ENCODE assay signal across 12 cellular contexts in the genomic region with DNA sequence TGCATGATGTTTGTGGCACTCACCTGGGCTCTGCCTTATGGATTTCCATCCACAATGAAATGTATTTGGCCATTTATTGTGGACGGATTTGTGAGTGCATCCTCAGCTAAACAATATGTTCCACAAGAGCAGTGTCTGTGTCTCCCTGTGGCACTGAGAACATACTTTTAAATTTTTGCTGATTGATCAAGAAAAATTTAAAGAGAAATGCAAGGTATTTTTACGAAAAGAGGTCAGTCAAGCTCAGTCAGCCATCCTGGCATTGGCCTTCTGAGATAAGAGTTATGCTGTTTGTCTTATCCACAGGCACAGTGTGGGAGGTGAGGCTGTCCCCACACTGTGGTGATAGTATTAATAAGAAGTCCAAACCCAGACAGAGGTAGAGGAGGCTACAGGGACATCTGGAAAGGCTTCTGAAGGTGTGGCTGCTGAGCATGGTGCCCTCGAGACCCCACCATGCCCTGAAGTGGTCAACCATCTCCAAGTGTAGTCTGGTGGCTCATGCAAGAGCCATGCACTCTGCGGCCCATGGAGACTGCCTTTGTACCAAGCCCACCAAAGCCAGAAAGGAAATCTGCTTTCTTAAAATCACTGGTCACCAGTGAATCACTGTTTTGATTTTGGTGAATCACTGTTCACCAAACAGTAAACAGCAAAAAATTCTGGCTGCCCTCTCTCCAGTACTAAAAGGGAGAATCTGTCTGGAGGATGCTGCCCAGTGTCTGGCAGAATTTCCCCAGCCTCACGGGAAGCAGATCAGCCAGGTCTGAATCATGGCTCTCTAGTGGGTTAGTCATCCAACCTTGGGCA. TPM values are rescaled to one million over a fixed set of nuclear protein-coding genes. Genes with fewer than 3 reads are reported as not detected.
DNase-seq lines count a peak whose midpoint lies in the region; ATAC-seq and TF ChIP-seq lines count a peak whose summit lies in the region.
"Had no signal": no experiment of that assay in that cellular context is flagged by ENCODE, and none has a peak within 500 bp of the region (broad histone marks: within the 10 kb centered on the region; RNA-seq: fewer than 3 reads in every experiment).

No MANE protein-coding gene starts in this region.

- TF ChIP-seq CTCF in AG04449 (IDR thresholded peaks at IDR 0.05; ENCODE audit: insufficient read depth, low read length, missing control alignments) (no peak), IMR-90 (conservative IDR thresholded peaks at IDR 0.05; ENCODE audit: low read depth, low read length) (no peak), cardiac fibroblast (IDR thresholded peaks at IDR 0.05; ENCODE audit: low read depth, low read length) (no peak)

- peak overlapping the region; percentile 55 for H2BK5ac ChIP-seq in IMR-90 (ENCODE audit: low read depth, low read length, poor library complexity, severe bottlenecking)
- no peak overlapping the region for H2BK5ac ChIP-seq in mesenchymal stem cell (ENCODE audit: low read depth, low read length, poor library complexity, severe bottlenecking)

- H3K9me3 ChIP-seq in IMR-90 (ENCODE audit: control insufficient read depth, insufficient read depth, low read length): no peaks in the 10 kb centered on the region
- H3K9me3 ChIP-seq in mesenchymal stem cell (ENCODE audit: control insufficient read depth, low read length): no peaks in the 10 kb centered on the region

- H3K23ac ChIP-seq in IMR-90 (ENCODE audit: low read depth, low read length): no peak overlapping the region
- no peak overlapping the region for H3K23ac ChIP-seq in mesenchymal stem cell (ENCODE audit: low read length in 2 of 2)

- H3K18ac ChIP-seq in IMR-90 (ENCODE audit: low read depth, low read length): peak overlapping the region; percentile 39; the same call in 1 of the 2 replicates
- no peak overlapping the region for H3K18ac ChIP-seq in mesenchymal stem cell (ENCODE audit: low read depth in 1 of 2, low read length in 2 of 2)

- no peaks in the 10 kb centered on the region for H4K20me1 ChIP-seq in IMR-90 (ENCODE audit: insufficient read depth, low read length)

- H4K91ac ChIP-seq in IMR-90 (ENCODE audit: insufficient read depth, low read depth, low read length): no peak overlapping the region; the same call in 1 of the 2 replicates
- H4K91ac ChIP-seq in mesenchymal stem cell (ENCODE audit: low read length): no peak overlapping the region

- CTCF ChIA-PET in AG04449 (lab: Yijun Ruan, JAX): interaction anchor here (1.4 kb wide), 2 partner anchors 124 to 125 kb away, joined by 3 to 5 read pairs; no protein-coding TSS in a partner anchor
- CTCF ChIA-PET in IMR-90 (lab: Yijun Ruan, JAX): interaction anchor here (0.9 kb wide), 1 partner anchor 150 kb away, joined by 3 read pairs; no protein-coding TSS in a partner anchor

- no peak overlapping the region for H2BK15ac ChIP-seq in IMR-90 (ENCODE audit: low read depth, low read length)
- H2BK15ac ChIP-seq in mesenchymal stem cell (ENCODE audit: low read depth, poor library complexity, severe bottlenecking): no peak overlapping the region

- no peaks in the 10 kb centered on the region; a peak in 1 of 4 replicates for H3K79me1 ChIP-seq in IMR-90 (ENCODE audit: low read depth in 1 of 2, low read length in 2 of 2)
- H3K79me1 ChIP-seq in mesenchymal stem cell (replicated peaks; ENCODE audit: low read length, poor library complexity, severe bottlenecking): no peaks in the 10 kb centered on the region

- in situ Hi-C loops in IMR-90 (cut with MboI; ENCODE audit: low sequenced_read_pairs): no loop called here

- no peak for TF ChIP-seq RAD21 in IMR-90 (IDR thresholded peaks at IDR 0.05; ENCODE audit: low read length)

- H3K4me3 ChIP-seq in AG04449 (ENCODE audit: low read depth, low read length) (no peak overlapping the region), IMR-90 (ENCODE audit: insufficient read depth, low read depth, low read length) (no peak overlapping the region), cardiac fibroblast (replicated peaks in 1 of 2; ENCODE audit: low read depth in 2 of 2, low read length in 2 of 2) (no peak overlapping the region), mesenchymal stem cell (ENCODE audit: insufficient read depth in 1 of 2, low read depth in 1 of 2, low read length in 2 of 2) (peak overlapping the region in 1 of 2 experiments; percentile 28)

- H3K36me3 ChIP-seq in IMR-90 (ENCODE audit: control insufficient read depth, insufficient read depth, low read length) (no peaks in the 10 kb centered on the region), mesenchymal stem cell (ENCODE audit: control insufficient read depth in 1 of 2, insufficient read depth in 2 of 2, low read depth in 1 of 2, low read length in 2 of 2) (no peaks in the 10 kb centered on the region)

- H3K4me2 ChIP-seq in IMR-90 (ENCODE audit: low read depth, low read length): no peak overlapping the region
- H3K4me2 ChIP-seq in mesenchymal stem cell (ENCODE audit: low read length, poor library complexity, severe bottlenecking): no peak overlapping the region

- WGBS in IMR-90 (ENCODE audit: extremely low coverage in 2 of 2, insufficient read length in 1 of 2), 2 experiments: 31% methylated on average over 2 of the region's 5 CpGs; no CpG with 5 or more reads in 1 of the 2 experiments
- 48% methylated on average over 5 of the region's 5 CpGs for WGBS in mesenchymal stem cell

- intact Hi-C loops in IMR-90 (cut with micrococcal nuclease): no loop called here

- no peak overlapping the region for H2AK9ac ChIP-seq in IMR-90 (replicated peaks; ENCODE audit: low read depth, low read length, poor library complexity)

- no peak overlapping the region for H3K14ac ChIP-seq in IMR-90 (replicated peaks; ENCODE audit: low read depth, low read length)
- H3K14ac ChIP-seq in mesenchymal stem cell (ENCODE audit: low read length in 2 of 2): no peak overlapping the region

- H3K27me3 ChIP-seq in IMR-90 (ENCODE audit: control insufficient read depth, insufficient read depth, low read length) (no peaks in the 10 kb centered on the region), mesenchymal stem cell (ENCODE audit: control insufficient read depth in 1 of 2, insufficient read depth in 1 of 2, low read length in 2 of 2) (no peaks in the 10 kb centered on the region)

- H3K56ac ChIP-seq in IMR-90 (ENCODE audit: extremely low read depth, insufficient read depth, low read length): no peak overlapping the region

- H4K8ac ChIP-seq in IMR-90 (ENCODE audit: low read depth in 2 of 2, low read length in 2 of 2) (0 out of 4 replicates have a peak overlapping the region, but pooled peaks of 1 of the 2 experiments have one; percentile 25), mesenchymal stem cell (ENCODE audit: low read length) (no peak overlapping the region)

- dilution Hi-C loops in IMR-90 (cut with HindIII; ENCODE audit: low sequenced_read_pairs, unreplicated experiment): no loop called here

- H2AFZ ChIP-seq in IMR-90 (replicated peaks; ENCODE audit: low read length, poor library complexity): no peak overlapping the region
- no peak overlapping the region for H2AFZ ChIP-seq in mesenchymal stem cell (ENCODE audit: low read depth, low read length)

- peak; percentile 94 for DNase-seq in AG04449 (ENCODE audit: low read depth, low spot score)
- peak; percentile 94 for DNase-seq in IMR-90
- peak; percentile 87 to 99 for DNase-seq in cardiac fibroblast (ENCODE audit: low read depth in 2 of 2)
- DNase-seq in mesenchymal stem cell: no peak
- DNase-seq in ureter (ENCODE audit: low spot score): no peak
- no peak for DNase-seq in SK-N-DZ (ENCODE audit: low spot score)
- DNase-seq: hypothalamus; stimulated activated CD4-positive, alpha-beta T cell treated with anti-CD3 and anti-CD28 coated beads, Interleukin-2, amount 100 ng/mL, for 48 hours; T-helper 1 cell had no signal

- POLR2A ChIA-PET in AG04449 (lab: Yijun Ruan, JAX): interaction anchor here (0.5 kb wide), 1 partner anchor 27 kb away, joined by 3 read pairs; no protein-coding TSS in a partner anchor
- POLR2A ChIA-PET in IMR-90 (lab: Charles Lee; ENCODE audit: unreplicated experiment): no interaction called here

- H2BK12ac ChIP-seq in mesenchymal stem cell (ENCODE audit: low read length in 2 of 2): no peak overlapping the region

- H3K4ac ChIP-seq in IMR-90 (ENCODE audit: low read depth, low read length) (peak overlapping the region; percentile 34), mesenchymal stem cell (ENCODE audit: low read depth in 1 of 2, low read length in 2 of 2) (no peak overlapping the region)

- H3K27ac ChIP-seq in IMR-90 (ENCODE audit: insufficient read depth, low read length): peak overlapping the region; percentile 23; the same call in 1 of the 2 replicates
- H3K27ac ChIP-seq in mesenchymal stem cell (ENCODE audit: low read length, poor library complexity, severe bottlenecking): no peak overlapping the region
- H3K27ac ChIP-seq: C4-2B had no signal

- H2BK120ac ChIP-seq in IMR-90 (ENCODE audit: low read depth, low read length) (peak overlapping the region; percentile 27), mesenchymal stem cell (ENCODE audit: low read depth, low read length) (no peak overlapping the region)

- TF ChIP-seq POLR2A in IMR-90 (IDR thresholded peaks at IDR 0.05; ENCODE audit: low read depth, low read length): no peak

- no TSS peak for BruUV-seq in IMR-90 (replicated peaks; lab: Mats Ljungman, UMichigan)

- H3K4me1 ChIP-seq in IMR-90 (ENCODE audit: control insufficient read depth, insufficient read depth, low read length) (no peaks in the 10 kb centered on the region; the same call in 1 of the 2 replicates), mesenchymal stem cell (ENCODE audit: control insufficient read depth, insufficient read depth, low read depth, low read length) (peaks cover 2% of the 10 kb centered on the region)

- peak overlapping the region; percentile 37; the same call in 1 of the 2 replicates for H2BK20ac ChIP-seq in IMR-90 (ENCODE audit: low read depth, low read length)

- H3K9ac ChIP-seq in IMR-90 (ENCODE audit: low read depth, low read length) (no peak overlapping the region), mesenchymal stem cell (ENCODE audit: low read length) (peak overlapping the region; percentile 29)

- no peak overlapping the region for H4K5ac ChIP-seq in IMR-90 (ENCODE audit: low read depth, low read length)

- ATAC-seq in IMR-90 (ENCODE audit: low read depth): peak; percentile 81
- no peak for ATAC-seq in HG02759 (IDR thresholded peaks at IDR 0.05; ENCODE audit: unreplicated experiment)
- no peak for ATAC-seq in esophagus mucosa

- H2AK5ac ChIP-seq in IMR-90 (ENCODE audit: low read depth, low read length): no peak overlapping the region
- no peak overlapping the region for H2AK5ac ChIP-seq in mesenchymal stem cell (ENCODE audit: low read length, severe bottlenecking)

- H3K9me1 ChIP-seq in IMR-90 (ENCODE audit: insufficient read depth, low read length): no peaks in the 10 kb centered on the region; the same call in 1 of the 2 replicates

RNA-seq across cellular contexts. Expression of gene SPOCK1, which starts 28.8 kb away (rescaled TPM):
- 5.0 and 8.1 TPM in 2 replicates for total RNA-seq in IMR-90 (2012; rRNA removed)
- polyA plus RNA-seq in IMR-90 (2012; rRNA removed): 15.8 and 20.3 TPM in 2 replicates
- 6.6 and 11.6 TPM in 2 replicates for polyA plus RNA-seq in IMR-90 (2012; cell fraction: cytosol; rRNA removed)
- 4.8 and 6.5 TPM in 2 replicates for polyA plus RNA-seq in IMR-90 (2012; cell fraction: nucleus; rRNA removed; ENCODE audit: low replicate concordance)
- 0.29 TPM for polyA plus RNA-seq in mesenchymal stem cell (2013, experiment 1 of 2)
- 0.22 TPM for polyA plus RNA-seq in mesenchymal stem cell (2013, experiment 2 of 2)
- 15.6 TPM for total RNA-seq in ureter
- total RNA-seq in esophagus mucosa: 0.48 TPM
- 3.5 and 8.4 TPM in 2 replicates for polyA plus RNA-seq in SK-N-DZ (2014; cell fraction: cytosol; rRNA removed)
- 1.0 and 3.3 TPM in 2 replicates for polyA plus RNA-seq in SK-N-DZ (2014; cell fraction: nucleus; rRNA removed)

Comparison
In these comparisons a context has a peak if more than half of its experiments do, and no peak if none do; other contexts are left out.
1. DNase-seq: peak in AG04449 (single experiment), IMR-90 (single experiment) and cardiac fibroblast (2 of 2); none in mesenchymal stem cell (single experiment), ureter (single experiment) and SK-N-DZ (single experiment).